Comparison of ENCODE assay signal across 10 cellular contexts in the genomic region with DNA sequence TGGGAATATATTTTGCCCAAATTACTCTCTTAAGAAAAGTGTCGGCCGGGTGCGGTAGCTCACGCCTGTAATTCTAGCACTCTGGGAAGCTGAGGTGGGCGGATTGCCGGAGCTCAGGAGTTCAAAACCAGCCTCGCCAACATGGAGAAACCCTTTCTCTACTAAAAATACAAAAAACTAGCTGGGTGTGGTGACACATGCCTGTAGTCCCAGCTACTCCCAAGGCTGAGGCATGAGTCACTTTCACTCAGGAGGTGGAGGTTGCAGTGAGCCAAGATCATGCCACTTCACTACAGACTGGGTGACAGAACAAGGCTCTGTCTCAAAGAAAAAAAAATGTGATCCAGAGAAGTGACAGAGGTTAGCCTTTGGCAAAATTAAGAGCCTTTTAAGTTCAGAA. TPM values are rescaled to one million over a fixed set of nuclear protein-coding genes. Genes with fewer than 3 reads are reported as not detected.
DNase-seq lines count a peak whose midpoint lies in the region; ATAC-seq, FAIRE-seq and TF ChIP-seq lines count a peak whose summit lies in the region.
"Had no signal": no experiment of that assay in that cellular context is flagged by ENCODE, and none has a peak within 500 bp of the region (broad histone marks: within the 10 kb centered on the region; RNA-seq: fewer than 3 reads in every experiment).

No MANE protein-coding gene starts in this region.

- H3K4me3 ChIP-seq in PC-9 (no peak overlapping the region), pancreas (no peak overlapping the region)

- TSS peak; percentile 22 for BruUV-seq in PC-9 (replicated peaks; lab: Mats Ljungman, UMichigan)

- H3K27me3 ChIP-seq in PC-9 (ENCODE audit: insufficient read depth, low read depth), result no peaks in the 10 kb centered on the region
- H3K27me3 ChIP-seq in pancreas, result no peaks in the 10 kb centered on the region

- H3K27ac ChIP-seq in PC-9, result peak overlapping the region; percentile 64
- no peak overlapping the region for H3K27ac ChIP-seq in pancreas
- H3K27ac ChIP-seq: VCaP had no signal

- H3K9me3 ChIP-seq in PC-9 (ENCODE audit: insufficient read depth, low read depth), result no peaks in the 10 kb centered on the region
- no peaks in the 10 kb centered on the region for H3K9me3 ChIP-seq in pancreas

- WGBS in pancreas, 2 donors, result 97 to 98% methylated on average over 7 of the region's 7 CpGs

- intact Hi-C loops in PC-9 (cut with micrococcal nuclease; ENCODE audit: unreplicated experiment) (no loop called here), pancreas (cut with DNase I) (no loop called here)

- peak overlapping the region; percentile 48 for H3K4me2 ChIP-seq in PC-9

- no peaks in the 10 kb centered on the region for H3K9me2 ChIP-seq in PC-9 (ENCODE audit: insufficient read depth)

- ATAC-seq in pancreas (peak in 3 of 4 donors; percentile 45 to 53 (median 53)), GM21526 (IDR thresholded peaks at IDR 0.05; ENCODE audit: low FRiP score, unreplicated experiment) (no peak)

- peaks cover 4% of the 10 kb centered on the region; the same call in 1 of the 2 replicates for H3F3A ChIP-seq in PC-9 (ENCODE audit: insufficient read depth, low read depth)

- no peak overlapping the region for H2AFZ ChIP-seq in PC-9

- POLR2A ChIA-PET in PC-9 (lab: Charles Lee; ENCODE audit: unreplicated experiment), result interaction anchor here (0.6 kb wide), 1 partner anchor 9 kb away, joined by 3 read pairs; no protein-coding TSS in a partner anchor

- H4K20me1 ChIP-seq in PC-9 (ENCODE audit: insufficient read depth), result no peaks in the 10 kb centered on the region

- TF ChIP-seq CTCF in PC-9 (conservative IDR thresholded peaks at IDR 0.05), result no peak
- no peak for TF ChIP-seq CTCF in pancreas (IDR thresholded peaks at IDR 0.05)

- H3K79me2 ChIP-seq in PC-9 (ENCODE audit: low read depth), result no peaks in the 10 kb centered on the region

- CTCF ChIA-PET in PC-9 (lab: Charles Lee), result interaction anchor here (0.6 to 0.7 kb wide), 2 partner anchors 211 to 676 kb away, joined by 3 read pairs; no protein-coding TSS in a partner anchor

- peaks cover 21% of the 10 kb centered on the region for H3K4me1 ChIP-seq in PC-9 (replicated peaks; ENCODE audit: insufficient read depth)
- no peaks in the 10 kb centered on the region for H3K4me1 ChIP-seq in pancreas

- H3K36me3 ChIP-seq in PC-9 (ENCODE audit: low read depth) (0 out of 2 replicates have a peak, but pooled peaks cover 3% of the 10 kb centered on the region), pancreas (no peaks in the 10 kb centered on the region)

- DNase-seq in HCEC 1CT, result peak; percentile 74
- peak; percentile 62 to 84 for DNase-seq in PC-9
- peak; percentile 36 for DNase-seq in dermis blood vessel endothelial cell
- no peak for DNase-seq in pancreas
- no peak for DNase-seq in NCI-H2196 (lab: John Stamatoyannopoulos, UW; ENCODE audit: unreplicated experiment)
- no peak for DNase-seq in Kasumi-1 (lab: John Stamatoyannopoulos, UW)
- DNase-seq: activated naive CD8-positive, alpha-beta T cell treated with anti-CD3 and anti-CD28 coated beads, Interleukin-2, amount 10 ng/mL, durations not matched to agents 7 days and 5 days; KG1 had no signal

- FAIRE-seq in pancreas (lab: Jason Lieb, UNC), result no peak

RNA-seq across cellular contexts. Expression of gene TMEM171, which starts 26.4 kb away (rescaled TPM):
- total RNA-seq in PC-9 (2021), result 7.8 and 9.9 TPM in 2 replicates
- total RNA-seq in dermis blood vessel endothelial cell, result 1.0 and 1.9 TPM in 2 replicates
- under 1 TPM in 5 of 6 donors, not detected in 1; 0.19 to 0.87 (median 0.37) TPM for total RNA-seq in pancreas
- polyA plus RNA-seq in pancreas, result under 1 TPM; 0.16 to 0.27 TPM

Comparison
In these comparisons a context has a peak if more than half of its experiments do, and no peak if none do; other contexts are left out.
1. DNase-seq: peak in HCEC 1CT (single experiment), PC-9 (2 of 2) and dermis blood vessel endothelial cell (single experiment); none in pancreas (0 of 6), NCI-H2196 (single experiment) and Kasumi-1 (0 of 2).